ENCODE assay signal across 8 cellular contexts in the genomic region with DNA sequence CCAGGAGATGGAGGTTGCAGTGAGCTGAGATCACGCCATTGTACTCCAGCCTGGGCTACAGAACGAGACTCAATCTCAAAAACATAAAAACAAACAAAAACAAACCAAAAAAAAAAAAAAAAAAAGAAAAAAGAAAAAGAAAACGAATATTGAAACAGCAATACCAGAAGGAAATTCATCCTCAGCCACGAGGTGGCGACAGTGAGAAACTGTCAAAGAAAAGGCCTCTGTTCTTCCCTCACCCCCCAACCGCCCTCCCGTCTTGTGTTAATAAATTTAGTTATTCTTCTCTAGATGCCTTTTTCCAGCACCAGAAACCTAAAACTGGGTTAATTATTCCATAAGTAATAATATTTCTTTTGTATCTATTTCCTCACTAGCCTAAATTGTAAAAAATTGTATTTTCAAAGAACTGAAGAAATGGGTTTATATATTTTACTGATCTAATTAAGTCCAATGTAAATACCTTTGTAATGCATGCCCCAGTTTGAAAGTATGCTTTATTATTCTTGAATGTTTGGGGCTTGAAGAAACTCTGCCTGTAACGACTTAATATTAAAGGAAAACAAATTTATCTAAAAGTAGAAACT.
A peak's percentile ranks its signal among the peaks of the same experiment; 100 is the strongest.
DNase-seq lines count a peak whose midpoint lies in the region; ATAC-seq lines count a peak whose summit lies in the region.

No MANE protein-coding gene starts in this region.

- no peaks in the 10 kb centered on the region for H3K27me3 ChIP-seq in iPS DF 6.9 (ENCODE audit: control insufficient read depth, insufficient read depth, low read length)

- H3K27ac ChIP-seq in iPS DF 6.9 (ENCODE audit: low read length) = no peak overlapping the region

- DNase-seq in CD1c-positive myeloid dendritic cell (ENCODE audit: extremely low spot score) (peak; percentile 29), OCI-M1 (lab: John Stamatoyannopoulos, UW) (peak; percentile 77), iPS DF 6.9 (ENCODE audit: low read depth, low spot score) (peak; percentile 20), GM19238 (ENCODE audit: insufficient read length, low spot score) (no peak)
- DNase-seq in activated effector memory CD4-positive, alpha-beta T cell treated with Interleukin-2 at 50 U/mL for 16 hours = peak; percentile 26
- peak; percentile 23 to 32 for DNase-seq in stimulated activated CD8-positive, alpha-beta memory T cell treated with anti-CD3 and anti-CD28 coated beads, Interleukin-2, amount 100 ng/mL, for 48 hours (ENCODE audit: low read depth in 2 of 2)

- no peaks in the 10 kb centered on the region for H3K36me3 ChIP-seq in iPS DF 6.9 (ENCODE audit: control insufficient read depth, insufficient read depth, low read length)

- no peaks in the 10 kb centered on the region for H3K4me1 ChIP-seq in iPS DF 6.9 (ENCODE audit: control insufficient read depth, insufficient read depth, low read length)

- H3K4me3 ChIP-seq in iPS DF 6.9 (ENCODE audit: low read length) = no peak overlapping the region

- ATAC-seq in GM19452 (IDR thresholded peaks at IDR 0.05; ENCODE audit: unreplicated experiment) (peak; percentile 69), HG03469 (IDR thresholded peaks at IDR 0.05; ENCODE audit: unreplicated experiment) (no peak)

- WGBS in iPS DF 6.9 (ENCODE audit: insufficient coverage, insufficient read length) = no CpG with 5 or more reads among the region's 8 CpGs

- H3K9me3 ChIP-seq in iPS DF 6.9 (ENCODE audit: control insufficient read depth, insufficient read depth, low read length) = no peaks in the 10 kb centered on the region
